In genomic region chr1:212034516-212035122, GRCh38 we compare ENCODE assay signal across 8 cellular contexts. TPM values are rescaled to one million over a fixed set of nuclear protein-coding genes. Genes with fewer than 3 reads are reported as not detected.
DNase-seq lines count a peak whose midpoint lies in the region; ATAC-seq and TF ChIP-seq lines count a peak whose summit lies in the region.

No MANE protein-coding gene starts in this region.

- H3K4me3 ChIP-seq in BLaER1 treated with 17β-estradiol and CSF1 and Interleukin-3, amounts not matched to agents 10 nM and 100 nM: peak overlapping the region; percentile 71 to 90 (median 84)

- peaks cover 0 to 63% (median 27%) of the 10 kb centered on the region in 11 experiments; a peak in 15 of 22 replicates for H3K36me3 ChIP-seq in BLaER1 treated with 17β-estradiol and CSF1 and Interleukin-3, amounts not matched to agents 10 nM and 100 nM

- H3K4me1 Mint-ChIP-seq in endothelial cell (ENCODE audit: unreplicated experiment) (peaks cover 12% of the 10 kb centered on the region), neural crest cell (peaks cover 60% of the 10 kb centered on the region)

- H3K9ac ChIP-seq in BLaER1 treated with 17β-estradiol and CSF1 and Interleukin-3, amounts not matched to agents 10 nM and 100 nM: peak overlapping the region; percentile 71 to 92 (median 87)

- H3K27me3 Mint-ChIP-seq in endothelial cell (ENCODE audit: unreplicated experiment): peaks cover 2% of the 10 kb centered on the region
- no peaks in the 10 kb centered on the region for H3K27me3 Mint-ChIP-seq in neural crest cell (ENCODE audit: low read depth)

- H3K36me3 Mint-ChIP-seq in endothelial cell (ENCODE audit: low read depth, unreplicated experiment) (no peaks in the 10 kb centered on the region), neural crest cell (ENCODE audit: low read depth) (peaks cover 5% of the 10 kb centered on the region)

- TF ChIP-seq CTCF in endothelial cell (IDR thresholded peaks at IDR 0.05; ENCODE audit: unreplicated experiment) (no peak), neural crest cell (conservative IDR thresholded peaks at IDR 0.05) (no peak)

- peak overlapping the region; percentile 73 to 95 (median 86) for H3K4me2 ChIP-seq in BLaER1 treated with 17β-estradiol and CSF1 and Interleukin-3, amounts not matched to agents 10 nM and 100 nM

- H3K9me3 ChIP-seq in BLaER1 treated with 17β-estradiol and CSF1 and Interleukin-3, amounts not matched to agents 10 nM and 100 nM (replicated peaks in 1 of 11): no peaks in the 10 kb centered on the region

- peak overlapping the region; percentile 98 for H3K4me3 Mint-ChIP-seq in endothelial cell (ENCODE audit: unreplicated experiment)
- peak overlapping the region; percentile 100 for H3K4me3 Mint-ChIP-seq in neural crest cell

- DNase-seq in NCI-H82 (lab: John Stamatoyannopoulos, UW): peak; percentile 76
- no peak for DNase-seq in endothelial cell (ENCODE audit: low spot score)
- DNase-seq in neural crest cell (ENCODE audit: low read depth, low spot score): no peak
- DNase-seq in COR-L47 (lab: John Stamatoyannopoulos, UW): no peak
- DNase-seq in NCI-H510A treated with DMSO at 0.1 percent for 48 hours (lab: John Stamatoyannopoulos, UW): no peak
- DNase-seq in OCI-M2 (lab: John Stamatoyannopoulos, UW; ENCODE audit: unreplicated experiment): no peak

- H4K20me1 ChIP-seq in BLaER1 treated with 17β-estradiol and CSF1 and Interleukin-3, amounts not matched to agents 10 nM and 100 nM: peaks cover 0 to 72% (median 51%) of the 10 kb centered on the region in 11 experiments; a peak in 15 of 22 replicates

- peak overlapping the region; percentile 92 for H3K27ac Mint-ChIP-seq in endothelial cell (ENCODE audit: unreplicated experiment)
- H3K27ac Mint-ChIP-seq in neural crest cell (ENCODE audit: unreplicated experiment): peak overlapping the region; percentile 99

- H3K27ac ChIP-seq in BLaER1 treated with 17β-estradiol and CSF1 and Interleukin-3, amounts not matched to agents 10 nM and 100 nM: peak overlapping the region; percentile 30 to 93 (median 89); a peak in 21 of 22 replicates

- no peaks in the 10 kb centered on the region for H3K9me3 Mint-ChIP-seq in endothelial cell (ENCODE audit: unreplicated experiment)
- no peaks in the 10 kb centered on the region for H3K9me3 Mint-ChIP-seq in neural crest cell

- H3K4me1 ChIP-seq in BLaER1 treated with 17β-estradiol and CSF1 and Interleukin-3, amounts not matched to agents 10 nM and 100 nM: peaks cover 55 to 75% (median 65%) of the 10 kb centered on the region in 10 experiments

- no peaks in the 10 kb centered on the region for H3K27me3 ChIP-seq in BLaER1 treated with 17β-estradiol and CSF1 and Interleukin-3, amounts not matched to agents 10 nM and 100 nM

- ATAC-seq in GM21515 (IDR thresholded peaks at IDR 0.05; ENCODE audit: unreplicated experiment): peak; percentile 7

RNA-seq across cellular contexts. Expression of gene INTS7, which starts 0.7 kb away (rescaled TPM):
- 8.9 TPM for total RNA-seq in endothelial cell (ENCODE audit: unreplicated experiment)
- total RNA-seq in neural crest cell: 30.2 and 36.6 TPM in 2 replicates

RNA-seq across cellular contexts. Expression of gene DTL, which starts 0.9 kb away (rescaled TPM):
- total RNA-seq in endothelial cell (ENCODE audit: unreplicated experiment): 11.6 TPM
- total RNA-seq in neural crest cell: 73.3 and 82.4 TPM in 2 replicates
